22 cellular contexts compared by ENCODE assay signal in the genomic region with DNA sequence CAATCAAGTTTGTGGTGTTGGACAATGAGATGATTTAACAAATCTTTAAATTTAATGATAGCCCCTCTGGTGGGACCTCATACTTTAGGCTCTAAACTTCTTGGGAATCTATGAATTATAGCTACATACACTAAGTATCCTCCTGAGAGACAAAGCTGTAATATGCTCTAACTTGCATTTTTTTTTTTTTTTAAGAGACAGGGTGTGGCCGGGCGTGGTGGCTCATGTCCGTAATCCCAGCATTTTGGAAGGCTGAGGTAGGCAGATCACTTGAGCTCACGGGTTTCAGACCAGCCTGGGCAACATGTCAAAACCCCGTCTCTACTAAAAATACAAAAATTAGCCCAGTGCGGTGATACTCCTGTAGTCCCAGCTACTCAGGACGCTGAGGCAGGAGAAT.
"Had no signal": no experiment of that assay in that cellular context is flagged by ENCODE, and none has a peak within 500 bp of the region (broad histone marks: within the 10 kb centered on the region; RNA-seq: fewer than 3 reads in every experiment).

No MANE protein-coding gene starts in this region.

- DNase-seq: dermis blood vessel endothelial cell; dorsolateral prefrontal cortex; effector CD4-positive, alpha-beta T cell; effector memory CD4-positive, alpha-beta T cell; erythroblast; heart left ventricle; hypothalamus; immature natural killer cell; kidney; kidney glomerular epithelial cell; left lung; left ventricle myocardium superior; lower lobe of right lung; mesenchymal stem cell; naive thymus-derived CD4-positive, alpha-beta T cell; natural killer cell had no signal

- ATAC-seq: foreskin keratinocyte; gastroesophageal sphincter; heart left ventricle; left lung; left ventricle myocardium superior; lower lobe of right lung; naive thymus-derived CD4-positive, alpha-beta T cell; natural killer cell had no signal

- H3K27ac ChIP-seq: coronary artery, dorsolateral prefrontal cortex, epithelial cell of prostate, esophagus muscularis mucosa, foreskin keratinocyte, gastroesophageal sphincter, heart left ventricle, hepatocyte, left lung, lower lobe of right lung had no signal

- H3K36me3 ChIP-seq: esophagus muscularis mucosa, gastroesophageal sphincter, lower lobe of right lung had no signal

- H3K9me3 ChIP-seq: esophagus muscularis mucosa, gastroesophageal sphincter, heart left ventricle, left lung, lower lobe of right lung had no signal

- H3K4me3 ChIP-seq: coronary artery, dorsolateral prefrontal cortex, esophagus muscularis mucosa, gastroesophageal sphincter, heart left ventricle, hepatocyte, left lung, lower lobe of right lung had no signal

- H3K27me3 ChIP-seq: esophagus muscularis mucosa, foreskin keratinocyte, gastroesophageal sphincter, hepatocyte, left lung had no signal

- H3K4me1 ChIP-seq: esophagus muscularis mucosa, foreskin keratinocyte, gastroesophageal sphincter, heart left ventricle, left lung, lower lobe of right lung had no signal
